In the genomic region with DNA sequence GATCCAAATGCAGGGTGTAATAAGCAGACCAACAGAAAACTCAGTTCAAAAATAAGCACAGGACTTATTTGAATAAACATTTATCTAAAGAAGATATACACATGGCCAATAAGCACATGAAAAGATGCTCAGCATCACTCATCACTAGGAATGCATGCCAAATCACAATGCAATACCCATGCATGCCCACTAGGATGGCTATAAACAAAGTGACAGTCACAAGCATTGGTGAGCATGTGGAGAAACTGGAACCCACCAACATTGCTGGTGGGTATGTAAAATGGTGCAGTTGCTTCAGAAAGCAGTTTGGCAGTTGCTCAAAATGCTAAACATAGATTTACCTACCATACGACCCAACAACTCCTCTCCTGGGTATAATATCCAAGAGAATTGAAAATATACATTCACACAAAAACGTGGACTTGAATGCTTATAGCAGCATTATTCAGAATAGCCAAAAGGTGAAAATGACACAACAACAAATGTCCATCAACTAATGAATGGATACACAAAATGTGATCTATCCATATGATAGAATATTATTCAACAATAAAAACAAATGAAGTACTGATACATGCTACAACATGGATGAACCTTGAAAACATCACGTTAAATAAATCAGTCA, we compare ENCODE assay signal across 1 cellular context.
TF ChIP-seq lines count a peak whose summit lies in the region.

No MANE protein-coding gene starts in this region.

TF ChIP-seq in HCT116, 20 proteins besides CTCF, POLR2A, EP300 and RAD21 (continued from another document):
- no peak for TF ChIP-seq ZBTB33 (IDR thresholded peaks at IDR 0.05; ENCODE audit: extremely low read depth, insufficient replicate concordance, low read length)
- TF ChIP-seq ZFX (IDR thresholded peaks at IDR 0.05), result no peak
- TF ChIP-seq YY1 (IDR thresholded peaks at IDR 0.05; ENCODE audit: extremely low read depth, insufficient replicate concordance, low read depth, low read length), result no peak
- no peak for TF ChIP-seq ELF1 (IDR thresholded peaks at IDR 0.05; ENCODE audit: borderline replicate concordance, low read depth)
- TF ChIP-seq JUND (IDR thresholded peaks at IDR 0.05), result no peak
